In genomic region chr3:60603860-60604259, GRCh38 we compare ENCODE assay signal across 36 cellular contexts.
"Had no signal": no experiment of that assay in that cellular context is flagged by ENCODE, and none has a peak within 500 bp of the region (broad histone marks: within the 10 kb centered on the region; RNA-seq: fewer than 3 reads in every experiment).

No MANE protein-coding gene starts in this region.

- H3K36me3 ChIP-seq: ascending aorta, breast epithelium, WERI-Rb-1 had no signal

- ATAC-seq: activated CD8-positive, alpha-beta memory T cell treated with anti-CD3 and anti-CD28 coated beads, Interleukin-2, amount 10 ng/mL, durations not matched to agents 7 days and 5 days; activated T-helper 17 cell treated with anti-CD3 and anti-CD28 coated beads, Interleukin-2, amount 50 U/mL, for 72 hours; body of pancreas; Panc1; SK-N-SH treated with all-trans-retinoic acid at 6 μM for 48 hours; T-cell had no signal

- H3K4me3 Mint-ChIP-seq: activated CD4-positive, alpha-beta memory T cell treated with anti-CD3 and anti-CD28 coated beads, Interleukin-2, amount 10 ng/mL, durations not matched to agents 7 days and 5 days; activated CD8-positive, alpha-beta memory T cell treated with anti-CD3 and anti-CD28 coated beads, Interleukin-2, amount 10 ng/mL, durations not matched to agents 7 days and 5 days; activated naive CD8-positive, alpha-beta T cell treated with anti-CD3 and anti-CD28 coated beads, Interleukin-2, amount 10 ng/mL, durations not matched to agents 7 days and 5 days had no signal

- H3K9me3 Mint-ChIP-seq: activated CD4-positive, alpha-beta memory T cell treated with anti-CD3 and anti-CD28 coated beads, Interleukin-2, amount 10 ng/mL, durations not matched to agents 7 days and 5 days; activated naive CD8-positive, alpha-beta T cell treated with anti-CD3 and anti-CD28 coated beads, Interleukin-2, amount 10 ng/mL, durations not matched to agents 7 days and 5 days; activated T-helper 17 cell treated with anti-CD3 and anti-CD28 coated beads, Interleukin-2, amount 50 U/mL, for 72 hours; T-cell had no signal

- H3K4me1 Mint-ChIP-seq: activated CD4-positive, alpha-beta memory T cell treated with anti-CD3 and anti-CD28 coated beads, Interleukin-2, amount 10 ng/mL, durations not matched to agents 7 days and 5 days had no signal

- H3K27me3 Mint-ChIP-seq: activated CD4-positive, alpha-beta memory T cell treated with anti-CD3 and anti-CD28 coated beads, Interleukin-2, amount 10 ng/mL, durations not matched to agents 7 days and 5 days; activated CD8-positive, alpha-beta memory T cell treated with anti-CD3 and anti-CD28 coated beads, Interleukin-2, amount 10 ng/mL, durations not matched to agents 7 days and 5 days; activated naive CD8-positive, alpha-beta T cell treated with anti-CD3 and anti-CD28 coated beads, Interleukin-2, amount 10 ng/mL, durations not matched to agents 7 days and 5 days; activated T-helper 17 cell treated with anti-CD3 and anti-CD28 coated beads, Interleukin-2, amount 50 U/mL, for 72 hours; T-cell had no signal

- H3K4me1 ChIP-seq: ascending aorta, body of pancreas, breast epithelium had no signal

- H3K9me3 ChIP-seq: ascending aorta, body of pancreas, breast epithelium had no signal

- H3K27me3 ChIP-seq: ascending aorta, body of pancreas, breast epithelium had no signal

- H3K36me3 Mint-ChIP-seq: activated CD8-positive, alpha-beta memory T cell treated with anti-CD3 and anti-CD28 coated beads, Interleukin-2, amount 10 ng/mL, durations not matched to agents 7 days and 5 days; activated naive CD8-positive, alpha-beta T cell treated with anti-CD3 and anti-CD28 coated beads, Interleukin-2, amount 10 ng/mL, durations not matched to agents 7 days and 5 days; T-cell had no signal

- H3K4me3 ChIP-seq: ascending aorta, body of pancreas, breast epithelium had no signal

- H3K27ac Mint-ChIP-seq: activated CD4-positive, alpha-beta memory T cell treated with anti-CD3 and anti-CD28 coated beads, Interleukin-2, amount 10 ng/mL, durations not matched to agents 7 days and 5 days; activated CD8-positive, alpha-beta memory T cell treated with anti-CD3 and anti-CD28 coated beads, Interleukin-2, amount 10 ng/mL, durations not matched to agents 7 days and 5 days; activated naive CD8-positive, alpha-beta T cell treated with anti-CD3 and anti-CD28 coated beads, Interleukin-2, amount 10 ng/mL, durations not matched to agents 7 days and 5 days; activated T-helper 17 cell treated with anti-CD3 and anti-CD28 coated beads, Interleukin-2, amount 50 U/mL, for 72 hours; T-cell had no signal

- DNase-seq: activated CD4-positive, alpha-beta memory T cell treated with anti-CD3 and anti-CD28 coated beads, Interleukin-2, amount 10 ng/mL, durations not matched to agents 7 days and 5 days; activated CD4-positive, alpha-beta T cell treated with anti-CD3 and anti-CD28 coated beads for 1 hour; activated CD4-positive, alpha-beta T cell treated with anti-CD3 and anti-CD28 coated beads for 48 hours; activated CD4-positive, CD25-positive, alpha-beta regulatory T cell; activated CD8-positive, alpha-beta memory T cell treated with anti-CD3 and anti-CD28 coated beads for 24 hours; activated CD8-positive, alpha-beta memory T cell treated with anti-CD3 and anti-CD28 coated beads, Interleukin-2, amount 10 ng/mL, durations not matched to agents 7 days and 5 days; activated CD8-positive, alpha-beta memory T cell treated with anti-CD3 and anti-CD28 coated beads, Interleukin-2, amount 50 U/mL, for 48 hours; activated effector memory CD4-positive, alpha-beta T cell treated with anti-CD3 and anti-CD28 coated beads, Interleukin-2, amount 50 U/mL, for 16 hours; activated naive CD4-positive, alpha-beta T cell; activated naive CD4-positive, alpha-beta T cell treated with anti-CD3 and anti-CD28 coated beads, Interleukin-2, amount 50 U/mL, for 16 hours; activated naive CD8-positive, alpha-beta T cell treated with anti-CD3 and anti-CD28 coated beads, Interleukin-2, amount 10 ng/mL, durations not matched to agents 7 days and 5 days; activated T-cell treated with anti-CD3 and anti-CD28 coated beads, Interleukin-2, amount 50 U/mL, for 48 hours; amygdala; body of pancreas; central memory CD4-positive, alpha-beta T cell; MM.1S; NCI-H1092 treated with DMSO at 0.1 percent for 48 hours; NCI-H1417; NCI-H146; NCI-H187; NCI-H2029 treated with DMSO at 0.1 percent for 48 hours; NCI-H2107; NCI-H226; NCI-H446 treated with DMSO at 0.1 percent for 48 hours; NCI-H524; SIG-M5; T-cell; T-helper 2 cell; T-helper 9 cell; WERI-Rb-1 had no signal

- H3K27ac ChIP-seq: ascending aorta, body of pancreas, breast epithelium, KMS-11, WERI-Rb-1 had no signal
